In the genomic region with DNA sequence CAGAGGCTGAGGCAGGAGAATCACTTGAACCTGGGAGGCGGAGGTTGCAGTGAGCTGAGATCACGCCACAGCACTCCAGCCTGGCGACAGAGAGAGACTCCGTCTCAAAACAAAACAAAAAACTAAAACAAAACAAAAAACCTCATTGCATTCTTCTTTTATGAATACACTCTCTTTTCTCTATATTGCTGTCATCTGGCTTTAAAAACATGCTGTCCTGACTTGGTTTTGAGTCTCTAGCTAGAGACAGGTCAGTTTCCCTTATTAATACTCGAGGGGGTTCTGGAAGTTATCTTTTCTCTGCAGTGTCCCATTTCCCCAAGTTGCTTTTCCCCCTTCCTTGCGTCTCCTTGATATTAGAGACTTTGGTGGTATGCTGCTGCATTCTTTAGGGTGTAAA, we compare ENCODE assay signal across 2 cellular contexts.
TF ChIP-seq lines count a peak whose summit lies in the region.

No MANE protein-coding gene starts in this region.

TF ChIP-seq in IMR-90, 13 proteins besides CTCF, POLR2A, EP300 and RAD21:
- TF ChIP-seq NFE2L2 (IDR thresholded peaks at IDR 0.05; ENCODE audit: low read depth, low read length), result no peak

TF ChIP-seq in SK-N-SH, 30 proteins besides CTCF, POLR2A, EP300 and RAD21:
- TF ChIP-seq TEAD4 (IDR thresholded peaks at IDR 0.05; ENCODE audit: borderline replicate concordance, insufficient read depth) (no peak), GABPA (IDR thresholded peaks at IDR 0.05; ENCODE audit: low read depth) (no peak), SIN3A (IDR thresholded peaks at IDR 0.05; ENCODE audit: borderline replicate concordance, low read depth, low read length) (no peak)
- TF ChIP-seq, protein P1, sequence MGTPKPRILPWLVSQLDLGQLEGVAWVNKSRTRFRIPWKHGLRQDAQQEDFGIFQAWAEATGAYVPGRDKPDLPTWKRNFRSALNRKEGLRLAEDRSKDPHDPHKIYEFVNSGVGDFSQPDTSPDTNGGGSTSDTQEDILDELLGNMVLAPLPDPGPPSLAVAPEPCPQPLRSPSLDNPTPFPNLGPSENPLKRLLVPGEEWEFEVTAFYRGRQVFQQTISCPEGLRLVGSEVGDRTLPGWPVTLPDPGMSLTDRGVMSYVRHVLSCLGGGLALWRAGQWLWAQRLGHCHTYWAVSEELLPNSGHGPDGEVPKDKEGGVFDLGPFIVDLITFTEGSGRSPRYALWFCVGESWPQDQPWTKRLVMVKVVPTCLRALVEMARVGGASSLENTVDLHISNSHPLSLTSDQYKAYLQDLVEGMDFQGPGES (IDR thresholded peaks at IDR 0.05; ENCODE audit: low read depth, low read length), result no peak
- TF ChIP-seq, protein P2, sequence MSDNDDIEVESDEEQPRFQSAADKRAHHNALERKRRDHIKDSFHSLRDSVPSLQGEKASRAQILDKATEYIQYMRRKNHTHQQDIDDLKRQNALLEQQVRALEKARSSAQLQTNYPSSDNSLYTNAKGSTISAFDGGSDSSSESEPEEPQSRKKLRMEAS (IDR thresholded peaks at IDR 0.05; ENCODE audit: low read depth), result no peak
